14 cellular contexts compared by ENCODE assay signal in the genomic region with DNA sequence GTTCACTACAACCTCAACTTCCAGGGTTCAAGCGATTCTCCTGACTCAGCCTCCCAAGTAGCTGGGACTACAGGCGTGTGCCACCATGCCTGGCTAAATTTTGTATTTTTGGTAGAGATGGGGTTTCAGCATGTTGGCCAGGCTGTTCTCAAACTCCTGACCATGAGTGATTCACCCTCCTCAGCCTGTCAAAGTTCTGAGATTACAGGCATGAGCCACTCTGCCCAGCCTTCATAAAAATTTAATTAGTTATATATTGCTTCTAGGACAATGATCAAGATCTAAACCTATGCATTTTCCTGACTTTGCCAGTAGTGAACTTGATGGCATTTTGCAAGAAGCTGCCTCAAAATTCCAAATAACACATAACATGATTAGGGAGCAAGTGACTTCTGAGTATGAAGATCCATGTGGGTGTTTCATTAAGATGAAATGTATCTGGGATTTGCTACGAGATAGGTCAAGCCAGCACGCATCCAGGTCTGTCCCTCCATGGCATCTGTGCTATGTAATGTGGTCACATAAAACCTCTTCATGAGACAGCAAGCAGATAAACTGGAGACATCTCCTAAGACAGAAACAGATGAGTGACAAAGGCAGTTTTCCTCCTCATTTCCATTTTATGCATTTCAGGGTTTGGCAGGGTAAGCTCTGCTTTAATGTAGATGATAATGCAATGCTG.
A peak's percentile ranks its signal among the peaks of the same experiment; 100 is the strongest.
DNase-seq lines count a peak whose midpoint lies in the region; ATAC-seq and TF ChIP-seq lines count a peak whose summit lies in the region.
"Had no signal": no experiment of that assay in that cellular context is flagged by ENCODE, and none has a peak within 500 bp of the region (broad histone marks: within the 10 kb centered on the region; RNA-seq: fewer than 3 reads in every experiment).

No MANE protein-coding gene starts in this region.

- no peaks in the 10 kb centered on the region for H3K27me3 ChIP-seq in mammary epithelial cell (ENCODE audit: insufficient read depth, low read length)
- H3K27me3 ChIP-seq in breast epithelium, result no peaks in the 10 kb centered on the region
- no peaks in the 10 kb centered on the region for H3K27me3 ChIP-seq in SK-N-SH (ENCODE audit: insufficient read depth)
- no peaks in the 10 kb centered on the region for H3K27me3 ChIP-seq in ovary
- no peaks in the 10 kb centered on the region for H3K27me3 ChIP-seq in adrenal gland
- H3K27me3 ChIP-seq: gastroesophageal sphincter, tibial artery had no signal

- peaks cover 13% of the 10 kb centered on the region for H3F3A ChIP-seq in SK-N-SH (replicated peaks; ENCODE audit: insufficient read depth)

- no TSS peak for BruUV-seq in mammary epithelial cell (replicated peaks; lab: Mats Ljungman, UMichigan)

- no peak for TF ChIP-seq RAD21 in SK-N-SH (IDR thresholded peaks at IDR 0.05; ENCODE audit: low read length)

- H3K36me3 ChIP-seq in mammary epithelial cell (ENCODE audit: insufficient read depth, low read length) (no peaks in the 10 kb centered on the region), breast epithelium (no peaks in the 10 kb centered on the region), SK-N-SH (replicated peaks in 1 of 2; ENCODE audit: control insufficient read depth in 1 of 2, insufficient read depth in 2 of 2, low read length in 1 of 2) (no peaks in the 10 kb centered on the region), ovary (no peaks in the 10 kb centered on the region), adrenal gland (replicated peaks in 1 of 2) (no peaks in the 10 kb centered on the region)
- H3K36me3 ChIP-seq: gastroesophageal sphincter, tibial artery had no signal

- 69% methylated on average over 4 of the region's 4 CpGs for WGBS in mammary epithelial cell (ENCODE audit: low coverage, missing lambda C conversion rate)
- 58% methylated on average over 4 of the region's 4 CpGs for WGBS in SK-N-SH (ENCODE audit: low lambda C conversion rate)
- WGBS in ovary, 3 donors, result 86 to 91% (median 89%) methylated on average over 4 of the region's 4 CpGs
- 81 to 88% (median 83%) methylated on average over 4 of the region's 4 CpGs for WGBS in adrenal gland, 4 donors

- H2AFZ ChIP-seq in mammary epithelial cell (ENCODE audit: low read depth, low read length), result peak overlapping the region; percentile 36
- H2AFZ ChIP-seq in SK-N-SH (ENCODE audit: low read depth), result peak overlapping the region; percentile 10; the same call in 1 of the 2 replicates

- POLR2A ChIA-PET in SK-N-SH (lab: Yijun Ruan, JAX), result no interaction called here

- H3K4me3 ChIP-seq in mammary epithelial cell (replicated peaks in 1 of 3; ENCODE audit: insufficient read depth in 1 of 3, low read depth in 2 of 3, low read length in 3 of 3) (no peak overlapping the region), breast epithelium (no peak overlapping the region), SK-N-SH (ENCODE audit: low read depth in 2 of 2, low read length in 1 of 2) (no peak overlapping the region; a peak in 1 of 4 replicates), ovary (no peak overlapping the region), adrenal gland (no peak overlapping the region)
- H3K4me3 ChIP-seq: A549, gastroesophageal sphincter, tibial artery had no signal

- H3K79me2 ChIP-seq in mammary epithelial cell (ENCODE audit: insufficient read depth, low read length) (no peaks in the 10 kb centered on the region), SK-N-SH (ENCODE audit: insufficient read depth) (no peaks in the 10 kb centered on the region)

- no peak for TF ChIP-seq POLR2A in breast epithelium (IDR thresholded peaks at IDR 0.05)
- no peak for TF ChIP-seq POLR2A in ovary (IDR thresholded peaks at IDR 0.05)
- TF ChIP-seq POLR2A in adrenal gland (IDR thresholded peaks at IDR 0.05), result no peak

- ATAC-seq in left colon (peak; percentile 69), GM21528 (IDR thresholded peaks at IDR 0.05; ENCODE audit: low FRiP score, unreplicated experiment) (no peak)
- ATAC-seq: A549, gastroesophageal sphincter, sciatic nerve had no signal

- CTCF ChIA-PET in mammary epithelial cell (lab: Charles Lee; ENCODE audit: low non-redundant PET), result no interaction called here
- CTCF ChIA-PET in SK-N-SH (lab: Yijun Ruan, JAX), result interaction anchor here (0.8 to 1.1 kb wide), 2 partner anchors 9 to 19 kb away, joined by 3 to 5 read pairs; no protein-coding TSS in a partner anchor

- peaks cover 17% of the 10 kb centered on the region for H3K4me1 ChIP-seq in mammary epithelial cell (ENCODE audit: insufficient read depth, low read length)
- no peaks in the 10 kb centered on the region for H3K4me1 ChIP-seq in breast epithelium
- peaks cover 23 to 36% of the 10 kb centered on the region in 2 experiments for H3K4me1 ChIP-seq in SK-N-SH (ENCODE audit: control insufficient read depth in 1 of 2, insufficient read depth in 2 of 2, low read depth in 1 of 2, low read length in 1 of 2)
- no peaks in the 10 kb centered on the region for H3K4me1 ChIP-seq in ovary (ENCODE audit: insufficient read depth)
- H3K4me1 ChIP-seq in adrenal gland (replicated peaks in 1 of 2), result no peaks in the 10 kb centered on the region
- H3K4me1 ChIP-seq: gastroesophageal sphincter had no signal

- TF ChIP-seq CTCF in mammary epithelial cell (conservative IDR thresholded peaks at IDR 0.05 in 1 of 2, IDR thresholded peaks at IDR 0.05 in 1 of 2; ENCODE audit: extremely low read depth in 1 of 2, insufficient read depth in 1 of 2, low read depth in 1 of 2, low read length in 2 of 2) (no peak), breast epithelium (IDR thresholded peaks at IDR 0.05) (no peak), SK-N-SH (IDR thresholded peaks at IDR 0.05) (no peak), ovary (IDR thresholded peaks at IDR 0.05) (no peak), adrenal gland (IDR thresholded peaks at IDR 0.05) (no peak)

- in situ Hi-C loops in mammary epithelial cell (cut with MboI; ENCODE audit: low sequenced_read_pairs in 2 of 2), result no loop called here

- no peak overlapping the region for H3K9ac ChIP-seq in mammary epithelial cell (ENCODE audit: insufficient read depth, low read length)
- peak overlapping the region; percentile 22; the same call in 1 of the 2 replicates for H3K9ac ChIP-seq in SK-N-SH

- no peaks in the 10 kb centered on the region for H3K9me3 ChIP-seq in mammary epithelial cell (replicated peaks; ENCODE audit: insufficient read depth, low read length)
- H3K9me3 ChIP-seq in breast epithelium, result no peaks in the 10 kb centered on the region
- H3K9me3 ChIP-seq in SK-N-SH, result no peaks in the 10 kb centered on the region
- H3K9me3 ChIP-seq in ovary, result no peaks in the 10 kb centered on the region
- no peaks in the 10 kb centered on the region for H3K9me3 ChIP-seq in adrenal gland (replicated peaks in 1 of 3)
- H3K9me3 ChIP-seq: A549, gastroesophageal sphincter, tibial artery had no signal

- intact Hi-C loops in mammary epithelial cell (cut with micrococcal nuclease), result no loop called here
- intact Hi-C loops in breast epithelium (cut with DNase I; ENCODE audit: low total_unique reads), result no loop called here
- intact Hi-C loops in left colon (cut with DNase I, micrococcal nuclease), result no loop called here
- intact Hi-C loops in ovary (cut with DNase I), result no loop called here
- intact Hi-C loops in adrenal gland (cut with DNase I), result no loop called here

- H3K9me2 ChIP-seq in SK-N-SH, result no peaks in the 10 kb centered on the region

- TF ChIP-seq EP300 in SK-N-SH (IDR thresholded peaks at IDR 0.05; ENCODE audit: borderline replicate concordance in 1 of 2, low read depth in 1 of 2, low read length in 1 of 2) (no peak), ovary (IDR thresholded peaks at IDR 0.05) (no peak)

- dilution Hi-C loops in mammary epithelial cell (cut with HindIII; ENCODE audit: low sequenced_read_pairs), result no loop called here

- H3K4me2 ChIP-seq in mammary epithelial cell (ENCODE audit: insufficient read depth, low read depth, low read length) (no peak overlapping the region), SK-N-SH (peak overlapping the region; percentile 47; the same call in 1 of the 2 replicates)
- H3K4me2 ChIP-seq: A549 had no signal

- H4K20me1 ChIP-seq in mammary epithelial cell (ENCODE audit: insufficient read depth, low read length), result no peaks in the 10 kb centered on the region
- H4K20me1 ChIP-seq in SK-N-SH (ENCODE audit: insufficient read depth), result no peaks in the 10 kb centered on the region

- DNase-seq in mammary epithelial cell (peak; percentile 21), breast epithelium (ENCODE audit: low spot score in 2 of 2) (no peak), SK-N-SH (peak; percentile 20), left colon (no peak), ovary (no peak), NCI-H526 (lab: John Stamatoyannopoulos, UW) (no peak), adrenal gland (no peak)
- DNase-seq: stimulated activated CD4-positive, alpha-beta T cell treated with anti-CD3 and anti-CD28 coated beads, Interleukin-4, amount 100 ng/mL, for 24 hours; T1000; tibial artery had no signal

- no peak overlapping the region for H3K27ac ChIP-seq in mammary epithelial cell (ENCODE audit: insufficient read depth, low read depth, low read length)
- no peak overlapping the region for H3K27ac ChIP-seq in breast epithelium
- H3K27ac ChIP-seq in SK-N-SH (ENCODE audit: low read depth in 2 of 2, low read length in 1 of 2), result peak overlapping the region; percentile 67 to 96
- no peak overlapping the region for H3K27ac ChIP-seq in ovary
- no peak overlapping the region for H3K27ac ChIP-seq in adrenal gland
- H3K27ac ChIP-seq: gastroesophageal sphincter, tibial artery had no signal

TF ChIP-seq in SK-N-SH, 30 proteins besides CTCF, POLR2A, EP300 and RAD21:
- TF ChIP-seq, protein P1, sequence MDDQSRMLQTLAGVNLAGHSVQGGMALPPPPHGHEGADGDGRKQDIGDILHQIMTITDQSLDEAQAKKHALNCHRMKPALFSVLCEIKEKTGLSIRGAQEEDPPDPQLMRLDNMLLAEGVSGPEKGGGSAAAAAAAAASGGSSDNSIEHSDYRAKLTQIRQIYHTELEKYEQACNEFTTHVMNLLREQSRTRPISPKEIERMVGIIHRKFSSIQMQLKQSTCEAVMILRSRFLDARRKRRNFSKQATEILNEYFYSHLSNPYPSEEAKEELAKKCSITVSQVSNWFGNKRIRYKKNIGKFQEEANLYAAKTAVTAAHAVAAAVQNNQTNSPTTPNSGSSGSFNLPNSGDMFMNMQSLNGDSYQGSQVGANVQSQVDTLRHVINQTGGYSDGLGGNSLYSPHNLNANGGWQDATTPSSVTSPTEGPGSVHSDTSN (IDR thresholded peaks at IDR 0.05), result peak; percentile 70; the same call in 1 of the 2 replicates
- TF ChIP-seq TCF12 (IDR thresholded peaks at IDR 0.05) (peak; percentile 68), ELF1 (IDR thresholded peaks at IDR 0.05) (no peak), TAF1 (IDR thresholded peaks at IDR 0.05; ENCODE audit: borderline replicate concordance, low read depth, low read length) (no peak), TEAD4 (IDR thresholded peaks at IDR 0.05; ENCODE audit: borderline replicate concordance, insufficient read depth) (peak; percentile 21; the same call in 1 of the 2 replicates)

Comparison
In these comparisons a context has a peak if more than half of its experiments do, and no peak if none do; other contexts are left out.
1. DNase-seq: peak in mammary epithelial cell (single experiment) and SK-N-SH (single experiment); none in breast epithelium (0 of 2), left colon (0 of 2), ovary (0 of 5), NCI-H526 (0 of 2) and adrenal gland (0 of 7).
2. H3K27ac ChIP-seq: peak in SK-N-SH (2 of 2); none in mammary epithelial cell (single experiment), breast epithelium (0 of 2), ovary (0 of 2) and adrenal gland (0 of 5).